ENCODE assay signal across 8 cellular contexts in genomic region chr18:55384551-55385275, GRCh38.
A peak's percentile ranks its signal among the peaks of the same experiment; 100 is the strongest.
DNase-seq lines count a peak whose midpoint lies in the region; ATAC-seq and TF ChIP-seq lines count a peak whose summit lies in the region.

No MANE protein-coding gene starts in this region.

- no peaks in the 10 kb centered on the region for H3K27me3 Mint-ChIP-seq in endodermal cell (ENCODE audit: insufficient read depth)

- H3K27ac ChIP-seq in endodermal cell (ENCODE audit: low read depth, low read length) (no peak overlapping the region), gastrocnemius medialis (no peak overlapping the region)

- in situ Hi-C loops in gastrocnemius medialis (cut with MboI; ENCODE audit: low sequenced_read_pairs in 4 of 4): no loop called here

- no peaks in the 10 kb centered on the region for H3K27me3 ChIP-seq in NT2/D1 (ENCODE audit: insufficient read depth, insufficient read length)
- H3K27me3 ChIP-seq in endodermal cell (ENCODE audit: control insufficient read depth, insufficient read depth, low read length, poor library complexity, severe bottlenecking): no peaks in the 10 kb centered on the region
- H3K27me3 ChIP-seq in gastrocnemius medialis: no peaks in the 10 kb centered on the region

- H3K4me1 Mint-ChIP-seq in endodermal cell: peaks cover 7% of the 10 kb centered on the region

- H3K9ac ChIP-seq in NT2/D1 (ENCODE audit: insufficient read length, low read depth) (no peak overlapping the region), endodermal cell (ENCODE audit: extremely low read depth, low read length, poor library complexity, severe bottlenecking) (no peak overlapping the region)

- ATAC-seq in gastrocnemius medialis (no peak), GM19463 (IDR thresholded peaks at IDR 0.05; ENCODE audit: unreplicated experiment) (no peak), HG02885 (IDR thresholded peaks at IDR 0.05; ENCODE audit: poor library complexity, unreplicated experiment) (no peak)
- no peak for ATAC-seq in activated CD4-positive, CD25-positive, alpha-beta regulatory T cell treated with anti-CD3 and anti-CD28 coated beads, Interleukin-2, amount 50 U/mL, for 24 hours

- H3K4me3 ChIP-seq in GM12875 (ENCODE audit: low read depth, low read length) (no peak overlapping the region), NT2/D1 (ENCODE audit: insufficient read length, low read depth) (no peak overlapping the region), endodermal cell (ENCODE audit: low read length) (no peak overlapping the region), gastrocnemius medialis (no peak overlapping the region)

- H3K36me3 ChIP-seq in NT2/D1 (ENCODE audit: insufficient read depth, insufficient read length, low read length) (no peaks in the 10 kb centered on the region), endodermal cell (ENCODE audit: control insufficient read depth, insufficient read depth, low read length) (no peaks in the 10 kb centered on the region), gastrocnemius medialis (no peaks in the 10 kb centered on the region)

- 78% methylated on average over 3 of the region's 4 CpGs; no CpG with 5 or more reads in 1 of the 2 experiments for WGBS in endodermal cell (ENCODE audit: insufficient coverage in 1 of 2, insufficient read length in 1 of 2), 2 experiments

- peaks cover 15% of the 10 kb centered on the region for H3K9me3 ChIP-seq in NT2/D1 (ENCODE audit: insufficient read depth, low read length)
- H3K9me3 ChIP-seq in endodermal cell (ENCODE audit: control insufficient read depth, low read length): peaks cover 15% of the 10 kb centered on the region
- H3K9me3 ChIP-seq in gastrocnemius medialis: no peaks in the 10 kb centered on the region

- intact Hi-C loops in gastrocnemius medialis (cut with DNase I; ENCODE audit: low total_unique reads): no loop called here

- DNase-seq in AG09319 (ENCODE audit: extremely low read depth, low read depth) (no peak), NT2/D1 (ENCODE audit: low read depth, low spot score) (peak; percentile 18), endodermal cell (peak; percentile 84), gastrocnemius medialis (no peak)

- H3K4me3 Mint-ChIP-seq in endodermal cell: no peak overlapping the region

- TF ChIP-seq CTCF in AG09319 (IDR thresholded peaks at IDR 0.05; ENCODE audit: low read depth, low read length) (peak; percentile 66), GM12875 (IDR thresholded peaks at IDR 0.05; ENCODE audit: borderline replicate concordance, insufficient read depth, low read depth, low read length) (peak; percentile 72), endodermal cell (conservative IDR thresholded peaks at IDR 0.05) (peak; percentile 90), gastrocnemius medialis (IDR thresholded peaks at IDR 0.05 in 4 of 5, conservative IDR thresholded peaks at IDR 0.05 in 1 of 5) (peak in 4 of 5 experiments; percentile 32 to 43 (median 40))

- H3K36me3 Mint-ChIP-seq in endodermal cell (ENCODE audit: low read depth): peaks cover 25% of the 10 kb centered on the region

- peaks cover 18% of the 10 kb centered on the region for H3K9me3 Mint-ChIP-seq in endodermal cell

- H3K27ac Mint-ChIP-seq in endodermal cell: no peak overlapping the region

- H3K4me1 ChIP-seq in NT2/D1 (ENCODE audit: insufficient read depth, insufficient read length): no peaks in the 10 kb centered on the region
- no peaks in the 10 kb centered on the region for H3K4me1 ChIP-seq in endodermal cell (ENCODE audit: control insufficient read depth, insufficient read depth, low read length)
- H3K4me1 ChIP-seq in gastrocnemius medialis: peaks cover 9 to 40% of the 10 kb centered on the region in 2 donors

- TF ChIP-seq POLR2A in gastrocnemius medialis (IDR thresholded peaks at IDR 0.05): no peak

Comparison
In these comparisons a context has a peak if more than half of its experiments do, and no peak if none do; other contexts are left out.
1. DNase-seq: peak in NT2/D1 (single experiment) and endodermal cell (single experiment); none in AG09319 (single experiment) and gastrocnemius medialis (0 of 2).
2. CTCF ChIP-seq: peak in every context shown above with its lines; median percentile 90 in endodermal cell; 72 in GM12875; 66 in AG09319; 40 in gastrocnemius medialis.